32 cellular contexts compared by ENCODE assay signal in the genomic region with DNA sequence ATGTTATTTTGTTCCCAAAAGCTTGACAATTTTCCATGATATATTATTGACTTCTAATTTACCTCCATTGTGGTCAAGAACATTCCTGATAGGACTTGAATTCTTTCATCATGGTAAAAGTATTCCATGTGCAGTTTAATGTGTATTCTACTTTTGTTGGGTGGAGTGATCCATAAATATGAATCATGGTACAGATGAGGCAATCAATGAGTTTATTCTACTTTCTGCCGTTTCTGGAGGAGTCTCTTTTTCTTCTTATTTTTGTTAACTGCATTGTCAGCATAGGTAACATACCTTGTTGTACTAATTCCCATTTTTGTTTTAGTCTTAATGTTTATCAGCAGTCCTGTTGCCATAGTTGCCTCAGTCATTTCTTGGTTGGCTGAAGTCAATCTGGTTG.
DNase-seq lines count a peak whose midpoint lies in the region; ATAC-seq and TF ChIP-seq lines count a peak whose summit lies in the region.
"Had no signal": no experiment of that assay in that cellular context is flagged by ENCODE, and none has a peak within 500 bp of the region (broad histone marks: within the 10 kb centered on the region; RNA-seq: fewer than 3 reads in every experiment).

No MANE protein-coding gene starts in this region.

- no CpG with 5 or more reads among the region's 1 CpG for WGBS in IMR-90 (ENCODE audit: extremely low coverage in 2 of 2, insufficient read length in 1 of 2), 2 experiments
- 0% methylated on average over 1 of the region's 1 CpG for WGBS in mammary epithelial cell (ENCODE audit: low coverage, missing lambda C conversion rate)
- 100% methylated on average over 1 of the region's 1 CpG; no CpG with 5 or more reads in 1 of the 2 experiments for WGBS in endodermal cell (ENCODE audit: insufficient coverage in 1 of 2, insufficient read length in 1 of 2), 2 experiments

- H3K79me1 ChIP-seq in IMR-90 (ENCODE audit: low read depth in 1 of 2, low read length in 2 of 2), result peaks cover 16 to 21% of the 10 kb centered on the region in 2 experiments

- no peaks in the 10 kb centered on the region for H3K27me3 ChIP-seq in IMR-90 (ENCODE audit: control insufficient read depth, insufficient read depth, low read length)
- no peaks in the 10 kb centered on the region for H3K27me3 ChIP-seq in mammary epithelial cell (ENCODE audit: insufficient read depth, low read length)
- no peaks in the 10 kb centered on the region for H3K27me3 ChIP-seq in endodermal cell (ENCODE audit: control insufficient read depth, insufficient read depth, low read length, poor library complexity, severe bottlenecking)
- H3K27me3 ChIP-seq: BE2C, brain microvascular endothelial cell, uterus had no signal

- no peak overlapping the region for H3K18ac ChIP-seq in IMR-90 (ENCODE audit: low read depth, low read length)

- H3K4me1 ChIP-seq in IMR-90 (ENCODE audit: control insufficient read depth, insufficient read depth, low read length) (peaks cover 1% of the 10 kb centered on the region; the same call in 1 of the 2 replicates), mammary epithelial cell (ENCODE audit: insufficient read depth, low read length) (peaks cover 33% of the 10 kb centered on the region), endodermal cell (ENCODE audit: control insufficient read depth, insufficient read depth, low read length) (peaks cover 9% of the 10 kb centered on the region)
- H3K4me1 ChIP-seq: BE2C, uterus had no signal

- no peak overlapping the region for H2AFZ ChIP-seq in IMR-90 (replicated peaks; ENCODE audit: low read length, poor library complexity)
- H2AFZ ChIP-seq in mammary epithelial cell (ENCODE audit: low read depth, low read length), result no peak overlapping the region

- H2AK9ac ChIP-seq in IMR-90 (replicated peaks; ENCODE audit: low read depth, low read length, poor library complexity), result no peak overlapping the region

- POLR2A ChIA-PET in IMR-90 (lab: Charles Lee; ENCODE audit: unreplicated experiment), result no interaction called here

- H2BK15ac ChIP-seq in IMR-90 (ENCODE audit: low read depth, low read length), result no peak overlapping the region

- no peaks in the 10 kb centered on the region for H3K27me3 Mint-ChIP-seq in endodermal cell (ENCODE audit: insufficient read depth)
- H3K27me3 Mint-ChIP-seq: CD8-positive, alpha-beta memory T cell; stimulated activated naive CD8-positive, alpha-beta T cell treated with anti-CD3 and anti-CD28 coated beads, Interleukin-15, Interleukin-2, amounts not matched to agents 100 ng/mL and 50 ng/mL, for 24 hours had no signal

- H3K4ac ChIP-seq in IMR-90 (ENCODE audit: low read depth, low read length), result no peak overlapping the region

- H2BK120ac ChIP-seq in IMR-90 (ENCODE audit: low read depth, low read length), result no peak overlapping the region

- H3K56ac ChIP-seq in IMR-90 (ENCODE audit: extremely low read depth, insufficient read depth, low read length), result no peak overlapping the region

- no peak overlapping the region for H3K4me2 ChIP-seq in IMR-90 (ENCODE audit: low read depth, low read length)
- peak overlapping the region; percentile 80 for H3K4me2 ChIP-seq in mammary epithelial cell (ENCODE audit: insufficient read depth, low read depth, low read length)

- TF ChIP-seq POLR2A in IMR-90 (IDR thresholded peaks at IDR 0.05; ENCODE audit: low read depth, low read length), result no peak

- ATAC-seq in IMR-90 (ENCODE audit: low read depth) (no peak), GM18519 (IDR thresholded peaks at IDR 0.05; ENCODE audit: low FRiP score, unreplicated experiment) (no peak), GM21381 (IDR thresholded peaks at IDR 0.05; ENCODE audit: unreplicated experiment) (no peak)
- ATAC-seq: esophagus mucosa, HepG2, Panc1, psoas muscle had no signal

- intact Hi-C loops in IMR-90 (cut with micrococcal nuclease), result loop anchor here (5.0 kb wide), 1 partner anchor 57 kb away; no protein-coding TSS in a partner anchor
- intact Hi-C loops in mammary epithelial cell (cut with micrococcal nuclease), result no loop called here

- H3K9me3 ChIP-seq in IMR-90 (ENCODE audit: control insufficient read depth, insufficient read depth, low read length), result no peaks in the 10 kb centered on the region
- H3K9me3 ChIP-seq in mammary epithelial cell (replicated peaks; ENCODE audit: insufficient read depth, low read length), result no peaks in the 10 kb centered on the region
- peaks cover 13% of the 10 kb centered on the region for H3K9me3 ChIP-seq in endodermal cell (ENCODE audit: control insufficient read depth, low read length)
- H3K9me3 ChIP-seq: BE2C, left ventricle myocardium inferior, psoas muscle, thoracic aorta, uterus had no signal

- no peak for TF ChIP-seq CTCF in AG10803 (conservative IDR thresholded peaks at IDR 0.05; ENCODE audit: low read length)
- TF ChIP-seq CTCF in IMR-90 (conservative IDR thresholded peaks at IDR 0.05; ENCODE audit: low read depth, low read length), result no peak
- no peak for TF ChIP-seq CTCF in mammary epithelial cell (conservative IDR thresholded peaks at IDR 0.05 in 1 of 2, IDR thresholded peaks at IDR 0.05 in 1 of 2; ENCODE audit: extremely low read depth in 1 of 2, insufficient read depth in 1 of 2, low read depth in 1 of 2, low read length in 2 of 2)
- TF ChIP-seq CTCF in endodermal cell (conservative IDR thresholded peaks at IDR 0.05), result no peak

- dilution Hi-C loops in IMR-90 (cut with HindIII; ENCODE audit: low sequenced_read_pairs, unreplicated experiment), result no loop called here
- dilution Hi-C loops in mammary epithelial cell (cut with HindIII; ENCODE audit: low sequenced_read_pairs), result no loop called here

- no peak overlapping the region for H4K5ac ChIP-seq in IMR-90 (ENCODE audit: low read depth, low read length)

- no peak overlapping the region for H4K91ac ChIP-seq in IMR-90 (ENCODE audit: insufficient read depth, low read depth, low read length)

- no peak overlapping the region for H3K14ac ChIP-seq in IMR-90 (replicated peaks; ENCODE audit: low read depth, low read length)

- peaks cover 33% of the 10 kb centered on the region for H3K79me2 ChIP-seq in mammary epithelial cell (ENCODE audit: insufficient read depth, low read length)

- H3K9me1 ChIP-seq in IMR-90 (ENCODE audit: insufficient read depth, low read length), result no peaks in the 10 kb centered on the region

- H3K4me3 Mint-ChIP-seq in endodermal cell, result no peak overlapping the region
- H3K4me3 Mint-ChIP-seq: CD8-positive, alpha-beta memory T cell; stimulated activated naive CD8-positive, alpha-beta T cell treated with anti-CD3 and anti-CD28 coated beads, Interleukin-15, Interleukin-2, amounts not matched to agents 100 ng/mL and 50 ng/mL, for 24 hours had no signal

- peaks cover 7% of the 10 kb centered on the region; the same call in 1 of the 2 replicates for H4K20me1 ChIP-seq in IMR-90 (ENCODE audit: insufficient read depth, low read length)
- no peaks in the 10 kb centered on the region for H4K20me1 ChIP-seq in mammary epithelial cell (ENCODE audit: insufficient read depth, low read length)

- H3K36me3 ChIP-seq in IMR-90 (ENCODE audit: control insufficient read depth, insufficient read depth, low read length), result no peaks in the 10 kb centered on the region
- H3K36me3 ChIP-seq in mammary epithelial cell (ENCODE audit: insufficient read depth, low read length), result no peaks in the 10 kb centered on the region
- H3K36me3 ChIP-seq in endodermal cell (ENCODE audit: control insufficient read depth, insufficient read depth, low read length), result peaks cover 36% of the 10 kb centered on the region
- H3K36me3 ChIP-seq: BE2C, brain microvascular endothelial cell, left ventricle myocardium inferior, thoracic aorta, uterus had no signal

- no peak overlapping the region for H2BK20ac ChIP-seq in IMR-90 (ENCODE audit: low read depth, low read length)

- CTCF ChIA-PET in IMR-90 (lab: Yijun Ruan, JAX) (no interaction called here), mammary epithelial cell (lab: Charles Lee; ENCODE audit: low non-redundant PET) (no interaction called here)

- TF ChIP-seq RAD21 in IMR-90 (IDR thresholded peaks at IDR 0.05; ENCODE audit: low read length), result no peak

- BruUV-seq in IMR-90 (replicated peaks; lab: Mats Ljungman, UMichigan), result no TSS peak
- no TSS peak for BruUV-seq in mammary epithelial cell (replicated peaks; lab: Mats Ljungman, UMichigan)

- no peak overlapping the region for H3K4me3 ChIP-seq in AG10803 (ENCODE audit: low read length)
- H3K4me3 ChIP-seq in IMR-90 (ENCODE audit: insufficient read depth, low read depth, low read length), result no peak overlapping the region
- peak overlapping the region in 1 of 3 experiments; percentile 33 for H3K4me3 ChIP-seq in mammary epithelial cell (replicated peaks in 1 of 3; ENCODE audit: insufficient read depth in 1 of 3, low read depth in 2 of 3, low read length in 3 of 3)
- no peak overlapping the region for H3K4me3 ChIP-seq in endodermal cell (ENCODE audit: low read length)
- H3K4me3 ChIP-seq: left ventricle myocardium inferior, psoas muscle, thoracic aorta, uterus had no signal

- no peak overlapping the region for H4K8ac ChIP-seq in IMR-90 (ENCODE audit: low read depth in 2 of 2, low read length in 2 of 2)

- peaks cover 21% of the 10 kb centered on the region for H3K4me1 Mint-ChIP-seq in endodermal cell

- H3K27ac Mint-ChIP-seq in endodermal cell, result no peak overlapping the region
- H3K27ac Mint-ChIP-seq: stimulated activated naive CD8-positive, alpha-beta T cell treated with anti-CD3 and anti-CD28 coated beads, Interleukin-15, Interleukin-2, amounts not matched to agents 100 ng/mL and 50 ng/mL, for 24 hours had no signal

- H2AK5ac ChIP-seq in IMR-90 (ENCODE audit: low read depth, low read length), result no peak overlapping the region

- in situ Hi-C loops in IMR-90 (cut with MboI; ENCODE audit: low sequenced_read_pairs), result no loop called here
- in situ Hi-C loops in mammary epithelial cell (cut with MboI; ENCODE audit: low sequenced_read_pairs in 2 of 2), result no loop called here

- H3K9ac ChIP-seq in IMR-90 (ENCODE audit: low read depth, low read length), result no peak overlapping the region
- H3K9ac ChIP-seq in mammary epithelial cell (ENCODE audit: insufficient read depth, low read length), result peak overlapping the region; percentile 31
- H3K9ac ChIP-seq in endodermal cell (ENCODE audit: extremely low read depth, low read length, poor library complexity, severe bottlenecking), result no peak overlapping the region

- peaks cover 5% of the 10 kb centered on the region for H3K9me3 Mint-ChIP-seq in endodermal cell
- H3K9me3 Mint-ChIP-seq: CD8-positive, alpha-beta memory T cell; stimulated activated naive CD8-positive, alpha-beta T cell treated with anti-CD3 and anti-CD28 coated beads, Interleukin-15, Interleukin-2, amounts not matched to agents 100 ng/mL and 50 ng/mL, for 24 hours had no signal

- no peak overlapping the region for H3K23ac ChIP-seq in IMR-90 (ENCODE audit: low read depth, low read length)

- H3K36me3 Mint-ChIP-seq in endodermal cell (ENCODE audit: low read depth), result peaks cover 22% of the 10 kb centered on the region

- H3K27ac ChIP-seq in IMR-90 (ENCODE audit: insufficient read depth, low read length) (no peak overlapping the region), mammary epithelial cell (ENCODE audit: insufficient read depth, low read depth, low read length) (peak overlapping the region; percentile 90), endodermal cell (ENCODE audit: low read depth, low read length) (no peak overlapping the region)
- H3K27ac ChIP-seq: brain microvascular endothelial cell, HL-60, left ventricle myocardium inferior, psoas muscle, thoracic aorta, uterus, VCaP had no signal

- peak; percentile 31 for DNase-seq in AG10803 (ENCODE audit: low read depth)
- peak; percentile 52 for DNase-seq in IMR-90
- peak; percentile 82 for DNase-seq in mammary epithelial cell
- peak; percentile 56 for DNase-seq in iris pigment epithelial cell (ENCODE audit: low read depth)
- no peak for DNase-seq in NCI-H2171 treated with DMSO at 0.1 percent for 48 hours (lab: John Stamatoyannopoulos, UW)
- DNase-seq in endodermal cell, result no peak
- DNase-seq: activated CD4-positive, alpha-beta T cell treated with anti-CD3 and anti-CD28 coated beads for 4 hours; activated CD8-positive, alpha-beta memory T cell treated with anti-CD3 and anti-CD28 coated beads for 24 hours; activated gamma-delta T cell; BE2C; brain microvascular endothelial cell; CD8-positive, alpha-beta memory T cell; DMS 273 treated with DMSO at 0.1 percent for 48 hours; hypothalamus; left ventricle myocardium inferior; NCI-H1694 treated with DMSO at 0.1 percent for 48 hours; NCI-H526 treated with DMSO at 0.1 percent for 48 hours; nucleus accumbens; psoas muscle; small intestine; SW 1271; T-helper 9 cell; uterus had no signal

- H2BK5ac ChIP-seq in IMR-90 (ENCODE audit: low read depth, low read length, poor library complexity, severe bottlenecking), result no peak overlapping the region

Comparison
In these comparisons a context has a peak if more than half of its experiments do, and no peak if none do; other contexts are left out.
1. DNase-seq: peak in AG10803 (single experiment), IMR-90 (single experiment), mammary epithelial cell (single experiment) and iris pigment epithelial cell (single experiment); none in NCI-H2171 treated with DMSO at 0.1 percent for 48 hours (single experiment) and endodermal cell (single experiment).